26 cellular contexts compared by ENCODE assay signal in genomic region chr4:96486563-96486962, GRCh38.
"Had no signal": no experiment of that assay in that cellular context is flagged by ENCODE, and none has a peak within 500 bp of the region (broad histone marks: within the 10 kb centered on the region; RNA-seq: fewer than 3 reads in every experiment).

No MANE protein-coding gene starts in this region.

- H2AFZ ChIP-seq: neural progenitor cell, parathyroid adenoma had no signal

- H3K4me3 Mint-ChIP-seq: naive thymus-derived CD4-positive, alpha-beta T cell; nephron; neural progenitor cell; stimulated activated effector memory CD8-positive, alpha-beta T cell treated with anti-CD3 and anti-CD28 coated beads, Interleukin-12 subunit alpha, Interleukin-12 subunit beta, amount 100 ng/mL, for 72 hours; type B pancreatic cell had no signal

- H3K36me3 ChIP-seq: heart right ventricle, neural progenitor cell, right lobe of liver, stomach, tibial artery had no signal

- H3K4me1 Mint-ChIP-seq: naive thymus-derived CD4-positive, alpha-beta T cell; neural progenitor cell; stimulated activated effector memory CD8-positive, alpha-beta T cell treated with anti-CD3 and anti-CD28 coated beads, Interleukin-12 subunit alpha, Interleukin-12 subunit beta, amount 100 ng/mL, for 72 hours had no signal

- H3K27ac Mint-ChIP-seq: naive thymus-derived CD4-positive, alpha-beta T cell; nephron; neural progenitor cell; progenitor cell of endocrine pancreas; stimulated activated effector memory CD8-positive, alpha-beta T cell treated with anti-CD3 and anti-CD28 coated beads, Interleukin-12 subunit alpha, Interleukin-12 subunit beta, amount 100 ng/mL, for 72 hours; type B pancreatic cell had no signal

- H3K4me2 ChIP-seq: neural progenitor cell had no signal

- H3K27me3 Mint-ChIP-seq: naive thymus-derived CD4-positive, alpha-beta T cell; progenitor cell of endocrine pancreas; type B pancreatic cell had no signal

- H3K4me3 ChIP-seq: heart right ventricle, lung, neural progenitor cell, right lobe of liver, stomach, tibial artery had no signal

- H3K4me1 ChIP-seq: heart right ventricle, parathyroid adenoma, right lobe of liver, stomach, tibial artery had no signal

- H3K9ac ChIP-seq: neural progenitor cell, parathyroid adenoma had no signal

- H3K27me3 ChIP-seq: heart right ventricle, neural progenitor cell, right lobe of liver, stomach, tibial artery had no signal

- H3K9me3 Mint-ChIP-seq: type B pancreatic cell had no signal

- H3K27ac ChIP-seq: epithelial cell of prostate, heart right ventricle, neural progenitor cell, parathyroid adenoma, right lobe of liver, stomach, tibial artery had no signal

- H3K36me3 Mint-ChIP-seq: stimulated activated effector memory CD8-positive, alpha-beta T cell treated with anti-CD3 and anti-CD28 coated beads, Interleukin-12 subunit alpha, Interleukin-12 subunit beta, amount 100 ng/mL, for 72 hours had no signal

- H3K9me3 ChIP-seq: right lobe of liver, tibial artery had no signal

- H3K79me2 ChIP-seq: parathyroid adenoma had no signal

- ATAC-seq: esophagus mucosa; heart right ventricle; naive thymus-derived CD4-positive, alpha-beta T cell; right lobe of liver; stimulated activated effector memory CD8-positive, alpha-beta T cell treated with anti-CD3 and anti-CD28 coated beads, Interleukin-12 subunit alpha, Interleukin-12 subunit beta, amount 100 ng/mL, for 72 hours had no signal

- DNase-seq: cerebellar nuclear complex; cortex of kidney; effector CD4-positive, alpha-beta T cell; foreskin fibroblast; glutamatergic neuron; heart right ventricle; hippocampal formation; mesendoderm; midbrain; naive thymus-derived CD4-positive, alpha-beta T cell; right lobe of liver; small intestine; stimulated activated CD4-positive, alpha-beta T cell treated with anti-CD3 and anti-CD28 coated beads, Interleukin-1b, Interleukin-23, amount 100 ng/mL, for 48 hours; stimulated activated CD4-positive, alpha-beta T cell treated with anti-CD3 and anti-CD28 coated beads, Interleukin-4, amount 100 ng/mL, for 1 hour; stimulated activated naive CD4-positive, alpha-beta T cell treated with Interleukin-2 at 50 U/mL for 16 hours; stomach; tibial artery had no signal
